ENCODE assay signal across 19 cellular contexts in genomic region chr15:63928185-63928852, GRCh38.
DNase-seq lines count a peak whose midpoint lies in the region; ATAC-seq, FAIRE-seq and TF ChIP-seq lines count a peak whose summit lies in the region.
"Had no signal": no experiment of that assay in that cellular context is flagged by ENCODE, and none has a peak within 500 bp of the region (broad histone marks: within the 10 kb centered on the region; RNA-seq: fewer than 3 reads in every experiment).

No MANE protein-coding gene starts in this region.

- no peak overlapping the region for H3K27ac ChIP-seq in ovary
- H3K27ac ChIP-seq: BLaER1 treated with 17β-estradiol and CSF1 and Interleukin-3, amounts not matched to agents 10 nM and 100 nM had no signal

- H3K27me3 Mint-ChIP-seq in progenitor cell of endocrine pancreas, result peaks cover 20% of the 10 kb centered on the region

- H3K36me3 Mint-ChIP-seq in progenitor cell of endocrine pancreas (ENCODE audit: insufficient read depth), result no peaks in the 10 kb centered on the region
- H3K36me3 Mint-ChIP-seq: CD8-positive, alpha-beta T cell had no signal

- peaks cover 7% of the 10 kb centered on the region for H3K4me1 Mint-ChIP-seq in progenitor cell of endocrine pancreas (ENCODE audit: low read depth)

- ATAC-seq in left ventricle myocardium superior (peak; percentile 38), GM21723 (IDR thresholded peaks at IDR 0.05; ENCODE audit: unreplicated experiment) (no peak)
- ATAC-seq: CD8-positive, alpha-beta T cell had no signal

- DNase-seq in D721Med (ENCODE audit: insufficient read length, low spot score) (no peak), NCI-H524 treated with DMSO at 0.1 percent for 48 hours (lab: John Stamatoyannopoulos, UW) (peak; percentile 42), left ventricle myocardium superior (no peak), progenitor cell of endocrine pancreas (ENCODE audit: low spot score, unreplicated experiment) (no peak), LoVo (ENCODE audit: low spot score) (no peak), ovary (no peak), HTR-8/SVneo (ENCODE audit: insufficient read length, low spot score) (no peak)
- DNase-seq: Calu3; CD8-positive, alpha-beta T cell; DMS79; GOT3; NCI-H1105 treated with DMSO at 0.1 percent for 48 hours; NCI-H1694 treated with DMSO at 0.1 percent for 48 hours; NCI-H748 treated with DMSO at 0.1 percent for 48 hours; OCI-M1; SHP77 treated with DMSO at 0.1 percent for 48 hours; SK-N-SH had no signal

- no peak overlapping the region for H3K4me3 Mint-ChIP-seq in progenitor cell of endocrine pancreas (ENCODE audit: low read depth)
- H3K4me3 Mint-ChIP-seq: CD8-positive, alpha-beta T cell had no signal

- TF ChIP-seq EP300 in ovary (IDR thresholded peaks at IDR 0.05), result no peak

- no peak for TF ChIP-seq POLR2A in ovary (IDR thresholded peaks at IDR 0.05)

- no peak overlapping the region for H3K4me3 ChIP-seq in ovary
- H3K4me3 ChIP-seq: BLaER1 treated with 17β-estradiol and CSF1 and Interleukin-3, amounts not matched to agents 10 nM and 100 nM had no signal

- H3K36me3 ChIP-seq in ovary, result no peaks in the 10 kb centered on the region
- H3K36me3 ChIP-seq: BLaER1 treated with 17β-estradiol and CSF1 and Interleukin-3, amounts not matched to agents 10 nM and 100 nM had no signal

- WGBS in ovary, 3 donors, result 81 to 94% (median 85%) methylated on average over 2 of the region's 2 CpGs

- H3K9me3 Mint-ChIP-seq in progenitor cell of endocrine pancreas (ENCODE audit: low read depth), result no peaks in the 10 kb centered on the region
- H3K9me3 Mint-ChIP-seq: CD8-positive, alpha-beta T cell had no signal

- H3K27me3 ChIP-seq in ovary, result no peaks in the 10 kb centered on the region
- H3K27me3 ChIP-seq: BLaER1 treated with 17β-estradiol and CSF1 and Interleukin-3, amounts not matched to agents 10 nM and 100 nM had no signal

- H3K9me3 ChIP-seq in ovary, result no peaks in the 10 kb centered on the region
- H3K9me3 ChIP-seq: BLaER1 treated with 17β-estradiol and CSF1 and Interleukin-3, amounts not matched to agents 10 nM and 100 nM; SK-N-SH had no signal

- TF ChIP-seq CTCF in D721Med (IDR thresholded peaks at IDR 0.05; ENCODE audit: insufficient read depth, missing control alignments) (peak; percentile 2), progenitor cell of endocrine pancreas (IDR thresholded peaks at IDR 0.05; ENCODE audit: unreplicated experiment) (no peak), ovary (IDR thresholded peaks at IDR 0.05) (no peak)

- peak overlapping the region; percentile 91 for H3K27ac Mint-ChIP-seq in progenitor cell of endocrine pancreas
- H3K27ac Mint-ChIP-seq: CD8-positive, alpha-beta T cell had no signal

- FAIRE-seq in D721Med (lab: Jason Lieb, UNC) (no peak), HTR-8/SVneo (lab: Jason Lieb, UNC) (no peak)

- intact Hi-C loops in left ventricle myocardium superior (cut with micrococcal nuclease) (no loop called here), ovary (cut with DNase I) (no loop called here)

- no peaks in the 10 kb centered on the region for H3K4me1 ChIP-seq in ovary (ENCODE audit: insufficient read depth)
